In genomic region chr14:79062226-79062625, GRCh38 we compare ENCODE assay signal across 23 cellular contexts.
"Had no signal": no experiment of that assay in that cellular context is flagged by ENCODE, and none has a peak within 500 bp of the region (broad histone marks: within the 10 kb centered on the region; RNA-seq: fewer than 3 reads in every experiment).

No MANE protein-coding gene starts in this region.

- H3K36me3 ChIP-seq: Peyer's patch, SJSA1 had no signal

- H3K4me1 ChIP-seq: Peyer's patch had no signal

- H3K9me3 ChIP-seq: Peyer's patch, SJSA1 had no signal

- H3K4me3 ChIP-seq: Peyer's patch, SJSA1 had no signal

- H3K4me3 Mint-ChIP-seq: activated CD8-positive, alpha-beta T cell treated with anti-CD3 and anti-CD28 coated beads for 36 hours; activated naive CD4-positive, alpha-beta T cell treated with anti-CD3 and anti-CD28 coated beads, Interleukin-2, amount 10 ng/mL, durations not matched to agents 7 days and 5 days; activated naive CD8-positive, alpha-beta T cell treated with anti-CD3 and anti-CD28 coated beads for 36 hours; activated T-cell treated with anti-CD3 and anti-CD28 coated beads, Interleukin-2, amount 50 U/mL, for 72 hours; IgD-negative memory B cell; T-helper 1 cell treated with Interleukin-12 subunit alpha and Interleukin-12 subunit beta and Interleukin-4 antibody, amounts not matched to agents 30 μg/mL and 1 μg/mL, for 36 hours had no signal

- H3K27ac ChIP-seq: Peyer's patch, RWPE1, SJSA1 had no signal

- H3K27ac Mint-ChIP-seq: activated CD8-positive, alpha-beta T cell treated with anti-CD3 and anti-CD28 coated beads for 36 hours; activated naive CD4-positive, alpha-beta T cell treated with anti-CD3 and anti-CD28 coated beads, Interleukin-2, amount 10 ng/mL, durations not matched to agents 7 days and 5 days; activated naive CD8-positive, alpha-beta T cell treated with anti-CD3 and anti-CD28 coated beads for 36 hours; activated T-cell treated with anti-CD3 and anti-CD28 coated beads, Interleukin-2, amount 50 U/mL, for 72 hours; activated T-helper 2 cell treated with anti-CD3 and anti-CD28 coated beads, Interferon-gamma antibody, Interleukin-2, Interleukin-4, amounts not matched to agents 10 μg/mL and 5 μg/mL and 100 μg/mL, durations not matched to agents 14 hours and 24 hours and 36 hours; IgD-negative memory B cell; T-helper 1 cell treated with Interleukin-12 subunit alpha and Interleukin-12 subunit beta and Interleukin-4 antibody, amounts not matched to agents 30 μg/mL and 1 μg/mL, for 36 hours had no signal

- H3K27me3 ChIP-seq: Peyer's patch, SJSA1 had no signal

- H3K27me3 Mint-ChIP-seq: activated CD8-positive, alpha-beta T cell treated with anti-CD3 and anti-CD28 coated beads for 36 hours; activated naive CD4-positive, alpha-beta T cell treated with anti-CD3 and anti-CD28 coated beads, Interleukin-2, amount 10 ng/mL, durations not matched to agents 7 days and 5 days; activated naive CD8-positive, alpha-beta T cell treated with anti-CD3 and anti-CD28 coated beads for 36 hours; IgD-negative memory B cell had no signal

- H3K4me1 Mint-ChIP-seq: activated naive CD4-positive, alpha-beta T cell treated with anti-CD3 and anti-CD28 coated beads, Interleukin-2, amount 10 ng/mL, durations not matched to agents 7 days and 5 days; activated naive CD8-positive, alpha-beta T cell treated with anti-CD3 and anti-CD28 coated beads for 36 hours; IgD-negative memory B cell had no signal

- H3K36me3 Mint-ChIP-seq: activated naive CD4-positive, alpha-beta T cell treated with anti-CD3 and anti-CD28 coated beads, Interleukin-2, amount 10 ng/mL, durations not matched to agents 7 days and 5 days; activated naive CD8-positive, alpha-beta T cell treated with anti-CD3 and anti-CD28 coated beads for 36 hours; IgD-negative memory B cell had no signal

- H3K9me3 Mint-ChIP-seq: activated CD8-positive, alpha-beta T cell treated with anti-CD3 and anti-CD28 coated beads for 36 hours; activated naive CD8-positive, alpha-beta T cell treated with anti-CD3 and anti-CD28 coated beads for 36 hours had no signal

- DNase-seq: activated CD4-positive, alpha-beta T cell treated with anti-CD3 and anti-CD28 coated beads for 4 hours; activated CD8-positive, alpha-beta memory T cell treated with anti-CD3 and anti-CD28 coated beads, Interleukin-2, amount 50 U/mL, for 4 hours; activated CD8-positive, alpha-beta T cell treated with anti-CD3 and anti-CD28 coated beads for 36 hours; activated gamma-delta T cell treated with Interleukin-2 at 50 U/mL for 16 hours; activated naive CD4-positive, alpha-beta T cell treated with anti-CD3 and anti-CD28 coated beads, Interleukin-2, amount 10 ng/mL, durations not matched to agents 7 days and 5 days; activated naive CD8-positive, alpha-beta T cell treated with anti-CD3 and anti-CD28 coated beads for 36 hours; activated T-cell treated with anti-CD3 and anti-CD28 coated beads, Interleukin-2, amount 50 U/mL, for 72 hours; KG1; NCI-H1092; NCI-H1417 treated with DMSO at 0.1 percent for 48 hours; NCI-H1694; NCI-H2029 treated with DMSO at 0.1 percent for 48 hours; NCI-H446; NCI-H524; NCI-H748 treated with DMSO at 0.1 percent for 48 hours; Peyer's patch; SHP77; SW 1271 had no signal
